18 cellular contexts compared by ENCODE assay signal in the genomic region with DNA sequence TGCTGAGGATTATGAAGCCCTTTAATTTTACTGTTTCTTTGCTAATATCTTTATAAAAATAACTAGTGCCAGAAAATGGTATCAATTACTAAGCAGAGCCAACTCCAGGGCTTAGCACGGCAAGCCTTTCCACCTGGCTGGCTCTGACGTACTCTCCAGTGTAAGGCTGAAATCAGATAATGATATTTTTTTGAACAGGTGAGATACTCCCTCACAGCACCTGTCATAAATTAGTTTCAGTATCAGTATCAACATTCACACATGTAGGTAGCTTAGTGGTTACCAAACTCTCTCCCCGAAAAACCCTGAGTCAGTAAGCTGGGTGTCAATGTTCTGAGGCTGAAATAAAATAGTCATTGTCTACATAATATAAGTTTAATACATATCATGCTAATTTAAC.
"Had no signal": no experiment of that assay in that cellular context is flagged by ENCODE, and none has a peak within 500 bp of the region (broad histone marks: within the 10 kb centered on the region; RNA-seq: fewer than 3 reads in every experiment).

No MANE protein-coding gene starts in this region.

- H3K4me3 Mint-ChIP-seq: activated CD8-positive, alpha-beta memory T cell treated with anti-CD3 and anti-CD28 coated beads, Interleukin-2, amount 10 ng/mL, durations not matched to agents 7 days and 5 days; activated naive CD8-positive, alpha-beta T cell treated with anti-CD3 and anti-CD28 coated beads for 36 hours; activated T-cell treated with anti-CD3 and anti-CD28 coated beads, Interleukin-2, amount 50 U/mL, for 4 hours; stimulated activated effector memory CD8-positive, alpha-beta T cell treated with anti-CD3 and anti-CD28 coated beads, Interleukin-12 subunit alpha, Interleukin-12 subunit beta, amount 100 ng/mL, for 72 hours had no signal

- H3K27ac Mint-ChIP-seq: activated CD8-positive, alpha-beta memory T cell treated with anti-CD3 and anti-CD28 coated beads, Interleukin-2, amount 10 ng/mL, durations not matched to agents 7 days and 5 days; activated naive CD8-positive, alpha-beta T cell treated with anti-CD3 and anti-CD28 coated beads for 36 hours; stimulated activated effector memory CD8-positive, alpha-beta T cell treated with anti-CD3 and anti-CD28 coated beads, Interleukin-12 subunit alpha, Interleukin-12 subunit beta, amount 100 ng/mL, for 72 hours had no signal

- H3K36me3 ChIP-seq: breast epithelium, right atrium auricular region, thyroid gland, uterus had no signal

- DNase-seq: activated CD4-positive, alpha-beta T cell treated with anti-CD3 and anti-CD28 coated beads, Interleukin-2, amount 50 U/mL, for 48 hours; activated CD8-positive, alpha-beta memory T cell treated with anti-CD3 and anti-CD28 coated beads, Interleukin-2, amount 10 ng/mL, durations not matched to agents 7 days and 5 days; activated gamma-delta T cell; activated naive CD8-positive, alpha-beta T cell treated with anti-CD3 and anti-CD28 coated beads for 36 hours; activated T-cell treated with anti-CD3 and anti-CD28 coated beads, Interleukin-2, amount 50 U/mL, for 4 hours; anterior cingulate cortex; hypothalamus; left cardiac atrium; midbrain; small intestine; thyroid gland; uterus had no signal

- H3K27me3 ChIP-seq: breast epithelium, right atrium auricular region, thyroid gland, uterus had no signal

- ATAC-seq: activated CD4-positive, CD25-positive, alpha-beta regulatory T cell treated with anti-CD3 and anti-CD28 coated beads, Interleukin-2, amount 50 U/mL, for 24 hours; activated CD8-positive, alpha-beta memory T cell treated with anti-CD3 and anti-CD28 coated beads, Interleukin-2, amount 10 ng/mL, durations not matched to agents 7 days and 5 days; activated T-cell treated with anti-CD3 and anti-CD28 coated beads, Interleukin-2, amount 50 U/mL, for 4 hours; esophagus mucosa; left cardiac atrium; stimulated activated effector memory CD8-positive, alpha-beta T cell treated with anti-CD3 and anti-CD28 coated beads, Interleukin-12 subunit alpha, Interleukin-12 subunit beta, amount 100 ng/mL, for 72 hours had no signal

- H3K4me1 Mint-ChIP-seq: activated CD8-positive, alpha-beta memory T cell treated with anti-CD3 and anti-CD28 coated beads, Interleukin-2, amount 10 ng/mL, durations not matched to agents 7 days and 5 days; activated naive CD8-positive, alpha-beta T cell treated with anti-CD3 and anti-CD28 coated beads for 36 hours; stimulated activated effector memory CD8-positive, alpha-beta T cell treated with anti-CD3 and anti-CD28 coated beads, Interleukin-12 subunit alpha, Interleukin-12 subunit beta, amount 100 ng/mL, for 72 hours had no signal

- H3K27me3 Mint-ChIP-seq: activated CD8-positive, alpha-beta memory T cell treated with anti-CD3 and anti-CD28 coated beads, Interleukin-2, amount 10 ng/mL, durations not matched to agents 7 days and 5 days had no signal

- H3K27ac ChIP-seq: breast epithelium, right atrium auricular region, thyroid gland, uterus had no signal

- H3K4me3 ChIP-seq: breast epithelium, lung, right atrium auricular region, thyroid gland, uterus had no signal

- H3K4me1 ChIP-seq: breast epithelium, right atrium auricular region, thyroid gland, uterus had no signal

- H3K36me3 Mint-ChIP-seq: activated CD8-positive, alpha-beta memory T cell treated with anti-CD3 and anti-CD28 coated beads, Interleukin-2, amount 10 ng/mL, durations not matched to agents 7 days and 5 days; activated naive CD8-positive, alpha-beta T cell treated with anti-CD3 and anti-CD28 coated beads for 36 hours; stimulated activated effector memory CD8-positive, alpha-beta T cell treated with anti-CD3 and anti-CD28 coated beads, Interleukin-12 subunit alpha, Interleukin-12 subunit beta, amount 100 ng/mL, for 72 hours had no signal

- H3K9me3 Mint-ChIP-seq: activated T-cell treated with anti-CD3 and anti-CD28 coated beads, Interleukin-2, amount 50 U/mL, for 4 hours; stimulated activated effector memory CD8-positive, alpha-beta T cell treated with anti-CD3 and anti-CD28 coated beads, Interleukin-12 subunit alpha, Interleukin-12 subunit beta, amount 100 ng/mL, for 72 hours had no signal
